In genomic region chr3:84547207-84547606, GRCh38 we compare ENCODE assay signal across 26 cellular contexts.
"Had no signal": no experiment of that assay in that cellular context is flagged by ENCODE, and none has a peak within 500 bp of the region (broad histone marks: within the 10 kb centered on the region; RNA-seq: fewer than 3 reads in every experiment).

No MANE protein-coding gene starts in this region.

- H3K27me3 ChIP-seq: cardiac muscle cell, dorsolateral prefrontal cortex, gastrocnemius medialis, right atrium auricular region, spleen, suprapubic skin, tibial artery, upper lobe of right lung had no signal

- DNase-seq: activated CD4-positive, alpha-beta T cell treated with anti-CD3 and anti-CD28 coated beads, Interleukin-2, amount 50 U/mL, for 1 hour; activated naive CD4-positive, alpha-beta T cell; activated T-cell treated with anti-CD3 and anti-CD28 coated beads for 4 hours; activated T-cell treated with anti-CD3 and anti-CD28 coated beads, Interleukin-2, amount 50 U/mL, for 72 hours; cerebellar nuclear complex; dorsolateral prefrontal cortex; effector memory CD4-positive, alpha-beta T cell; gastrocnemius medialis; left cardiac atrium; left ventricle myocardium superior; naive thymus-derived CD4-positive, alpha-beta T cell; occipital lobe; psoas muscle; spleen; stimulated activated naive CD4-positive, alpha-beta T cell; tibial artery; upper lobe of right lung had no signal

- H3K27ac ChIP-seq: cardiac muscle cell, coronary artery, dorsolateral prefrontal cortex, gastrocnemius medialis, parathyroid adenoma, psoas muscle, right atrium auricular region, spleen, suprapubic skin, tibial artery, upper lobe of right lung had no signal

- H3K27ac Mint-ChIP-seq: activated naive CD4-positive, alpha-beta T cell treated with anti-CD3 and anti-CD28 coated beads, Interleukin-2, amount 50 U/mL, for 72 hours; activated T-cell treated with anti-CD3 and anti-CD28 coated beads, Interleukin-2, amount 50 U/mL, for 72 hours; brain; naive thymus-derived CD4-positive, alpha-beta T cell had no signal

- H3K4me1 ChIP-seq: gastrocnemius medialis, parathyroid adenoma, psoas muscle, right atrium auricular region, spleen, suprapubic skin, tibial artery, upper lobe of right lung had no signal

- H3K4me3 Mint-ChIP-seq: activated T-cell treated with anti-CD3 and anti-CD28 coated beads, Interleukin-2, amount 50 U/mL, for 72 hours; brain; neural crest cell had no signal

- H3K36me3 Mint-ChIP-seq: activated naive CD4-positive, alpha-beta T cell treated with anti-CD3 and anti-CD28 coated beads, Interleukin-2, amount 50 U/mL, for 72 hours; brain; naive thymus-derived CD4-positive, alpha-beta T cell; WTC11 had no signal

- H3K79me2 ChIP-seq: parathyroid adenoma had no signal

- H3K27me3 Mint-ChIP-seq: brain; naive thymus-derived CD4-positive, alpha-beta T cell had no signal

- H3K9ac ChIP-seq: parathyroid adenoma had no signal

- H3K9me3 ChIP-seq: gastrocnemius medialis, psoas muscle, right atrium auricular region, spleen, suprapubic skin, tibial artery, upper lobe of right lung had no signal

- H3K4me1 Mint-ChIP-seq: brain; naive thymus-derived CD4-positive, alpha-beta T cell had no signal

- ATAC-seq: activated T-cell treated with anti-CD3 and anti-CD28 coated beads, Interleukin-2, amount 50 U/mL, for 72 hours; naive thymus-derived CD4-positive, alpha-beta T cell had no signal

- H3K36me3 ChIP-seq: cardiac muscle cell, gastrocnemius medialis, right atrium auricular region, spleen, suprapubic skin, tibial artery, upper lobe of right lung had no signal

- H3K4me3 ChIP-seq: cardiac muscle cell, right atrium auricular region, spleen, suprapubic skin, tibial artery, upper lobe of right lung had no signal
